In the genomic region with DNA sequence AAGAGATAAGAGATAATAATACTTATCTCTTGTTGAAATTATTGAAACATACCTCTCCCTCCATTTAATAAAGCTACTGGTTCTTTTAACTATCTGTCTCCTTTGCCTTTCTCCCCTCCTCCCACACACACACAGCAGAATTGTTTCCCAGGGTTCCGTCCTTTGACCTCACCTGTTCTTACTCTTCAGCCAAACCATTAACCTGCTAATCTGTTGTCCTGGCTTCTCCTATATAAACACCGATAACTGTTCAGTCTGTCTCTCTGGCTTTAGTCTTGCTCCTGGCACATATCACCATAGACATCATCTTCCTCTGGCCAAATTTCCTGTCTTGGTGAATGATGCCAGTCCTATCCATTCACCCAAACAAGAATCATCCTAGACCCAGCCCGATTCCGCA, we compare ENCODE assay signal across 3 cellular contexts.
A peak's percentile ranks its signal among the peaks of the same experiment; 100 is the strongest.
TF ChIP-seq lines count a peak whose summit lies in the region.

No MANE protein-coding gene starts in this region.

TF ChIP-seq in liver, 16 proteins besides CTCF, POLR2A, EP300 and RAD21:
- peak; percentile 73 to 85 for TF ChIP-seq HNF4A (conservative IDR thresholded peaks at IDR 0.05)
- TF ChIP-seq JUND (IDR thresholded peaks at IDR 0.05): peak in 1 of 2 donors; percentile 50
- TF ChIP-seq FOXA2 (IDR thresholded peaks at IDR 0.05): peak; percentile 78
- peak; percentile 53 for TF ChIP-seq SP1 (IDR thresholded peaks at IDR 0.05)
- TF ChIP-seq, protein P1, sequence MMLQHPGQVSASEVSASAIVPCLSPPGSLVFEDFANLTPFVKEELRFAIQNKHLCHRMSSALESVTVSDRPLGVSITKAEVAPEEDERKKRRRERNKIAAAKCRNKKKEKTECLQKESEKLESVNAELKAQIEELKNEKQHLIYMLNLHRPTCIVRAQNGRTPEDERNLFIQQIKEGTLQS (IDR thresholded peaks at IDR 0.05): no peak
- TF ChIP-seq, protein P2, sequence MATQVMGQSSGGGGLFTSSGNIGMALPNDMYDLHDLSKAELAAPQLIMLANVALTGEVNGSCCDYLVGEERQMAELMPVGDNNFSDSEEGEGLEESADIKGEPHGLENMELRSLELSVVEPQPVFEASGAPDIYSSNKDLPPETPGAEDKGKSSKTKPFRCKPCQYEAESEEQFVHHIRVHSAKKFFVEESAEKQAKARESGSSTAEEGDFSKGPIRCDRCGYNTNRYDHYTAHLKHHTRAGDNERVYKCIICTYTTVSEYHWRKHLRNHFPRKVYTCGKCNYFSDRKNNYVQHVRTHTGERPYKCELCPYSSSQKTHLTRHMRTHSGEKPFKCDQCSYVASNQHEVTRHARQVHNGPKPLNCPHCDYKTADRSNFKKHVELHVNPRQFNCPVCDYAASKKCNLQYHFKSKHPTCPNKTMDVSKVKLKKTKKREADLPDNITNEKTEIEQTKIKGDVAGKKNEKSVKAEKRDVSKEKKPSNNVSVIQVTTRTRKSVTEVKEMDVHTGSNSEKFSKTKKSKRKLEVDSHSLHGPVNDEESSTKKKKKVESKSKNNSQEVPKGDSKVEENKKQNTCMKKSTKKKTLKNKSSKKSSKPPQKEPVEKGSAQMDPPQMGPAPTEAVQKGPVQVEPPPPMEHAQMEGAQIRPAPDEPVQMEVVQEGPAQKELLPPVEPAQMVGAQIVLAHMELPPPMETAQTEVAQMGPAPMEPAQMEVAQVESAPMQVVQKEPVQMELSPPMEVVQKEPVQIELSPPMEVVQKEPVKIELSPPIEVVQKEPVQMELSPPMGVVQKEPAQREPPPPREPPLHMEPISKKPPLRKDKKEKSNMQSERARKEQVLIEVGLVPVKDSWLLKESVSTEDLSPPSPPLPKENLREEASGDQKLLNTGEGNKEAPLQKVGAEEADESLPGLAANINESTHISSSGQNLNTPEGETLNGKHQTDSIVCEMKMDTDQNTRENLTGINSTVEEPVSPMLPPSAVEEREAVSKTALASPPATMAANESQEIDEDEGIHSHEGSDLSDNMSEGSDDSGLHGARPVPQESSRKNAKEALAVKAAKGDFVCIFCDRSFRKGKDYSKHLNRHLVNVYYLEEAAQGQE (IDR thresholded peaks at IDR 0.05): peak; percentile 37
- TF ChIP-seq NR2F2 (IDR thresholded peaks at IDR 0.05): no peak
- no peak for TF ChIP-seq TAF1 (conservative IDR thresholded peaks at IDR 0.05)
- TF ChIP-seq RXRA (IDR thresholded peaks at IDR 0.05): peak; percentile 67 to 82
- TF ChIP-seq, protein P3, sequence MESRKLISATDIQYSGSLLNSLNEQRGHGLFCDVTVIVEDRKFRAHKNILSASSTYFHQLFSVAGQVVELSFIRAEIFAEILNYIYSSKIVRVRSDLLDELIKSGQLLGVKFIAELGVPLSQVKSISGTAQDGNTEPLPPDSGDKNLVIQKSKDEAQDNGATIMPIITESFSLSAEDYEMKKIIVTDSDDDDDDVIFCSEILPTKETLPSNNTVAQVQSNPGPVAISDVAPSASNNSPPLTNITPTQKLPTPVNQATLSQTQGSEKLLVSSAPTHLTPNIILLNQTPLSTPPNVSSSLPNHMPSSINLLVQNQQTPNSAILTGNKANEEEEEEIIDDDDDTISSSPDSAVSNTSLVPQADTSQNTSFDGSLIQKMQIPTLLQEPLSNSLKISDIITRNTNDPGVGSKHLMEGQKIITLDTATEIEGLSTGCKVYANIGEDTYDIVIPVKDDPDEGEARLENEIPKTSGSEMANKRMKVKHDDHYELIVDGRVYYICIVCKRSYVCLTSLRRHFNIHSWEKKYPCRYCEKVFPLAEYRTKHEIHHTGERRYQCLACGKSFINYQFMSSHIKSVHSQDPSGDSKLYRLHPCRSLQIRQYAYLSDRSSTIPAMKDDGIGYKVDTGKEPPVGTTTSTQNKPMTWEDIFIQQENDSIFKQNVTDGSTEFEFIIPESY (IDR thresholded peaks at IDR 0.05): no peak
- no peak for TF ChIP-seq EGR1 (IDR thresholded peaks at IDR 0.05; ENCODE audit: low read depth in 2 of 2)
- peak; percentile 75 for TF ChIP-seq FOXA1 (IDR thresholded peaks at IDR 0.05)
- TF ChIP-seq, protein P4, sequence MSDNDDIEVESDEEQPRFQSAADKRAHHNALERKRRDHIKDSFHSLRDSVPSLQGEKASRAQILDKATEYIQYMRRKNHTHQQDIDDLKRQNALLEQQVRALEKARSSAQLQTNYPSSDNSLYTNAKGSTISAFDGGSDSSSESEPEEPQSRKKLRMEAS (IDR thresholded peaks at IDR 0.05): peak; percentile 39
- peak; percentile 49 for TF ChIP-seq HNF4G (IDR thresholded peaks at IDR 0.05)
- TF ChIP-seq YY1 (IDR thresholded peaks at IDR 0.05): peak; percentile 50
- no peak for TF ChIP-seq GABPA (IDR thresholded peaks at IDR 0.05 in 1 of 2, conservative IDR thresholded peaks at IDR 0.05 in 1 of 2)

TF ChIP-seq in HepG2, 621 proteins besides CTCF, POLR2A, EP300 and RAD21:
- TF ChIP-seq, protein P5, sequence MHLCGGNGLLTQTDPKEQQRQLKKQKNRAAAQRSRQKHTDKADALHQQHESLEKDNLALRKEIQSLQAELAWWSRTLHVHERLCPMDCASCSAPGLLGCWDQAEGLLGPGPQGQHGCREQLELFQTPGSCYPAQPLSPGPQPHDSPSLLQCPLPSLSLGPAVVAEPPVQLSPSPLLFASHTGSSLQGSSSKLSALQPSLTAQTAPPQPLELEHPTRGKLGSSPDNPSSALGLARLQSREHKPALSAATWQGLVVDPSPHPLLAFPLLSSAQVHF (CRISPR knock-in tag; IDR thresholded peaks at IDR 0.05): no peak
- TF ChIP-seq, protein P6, sequence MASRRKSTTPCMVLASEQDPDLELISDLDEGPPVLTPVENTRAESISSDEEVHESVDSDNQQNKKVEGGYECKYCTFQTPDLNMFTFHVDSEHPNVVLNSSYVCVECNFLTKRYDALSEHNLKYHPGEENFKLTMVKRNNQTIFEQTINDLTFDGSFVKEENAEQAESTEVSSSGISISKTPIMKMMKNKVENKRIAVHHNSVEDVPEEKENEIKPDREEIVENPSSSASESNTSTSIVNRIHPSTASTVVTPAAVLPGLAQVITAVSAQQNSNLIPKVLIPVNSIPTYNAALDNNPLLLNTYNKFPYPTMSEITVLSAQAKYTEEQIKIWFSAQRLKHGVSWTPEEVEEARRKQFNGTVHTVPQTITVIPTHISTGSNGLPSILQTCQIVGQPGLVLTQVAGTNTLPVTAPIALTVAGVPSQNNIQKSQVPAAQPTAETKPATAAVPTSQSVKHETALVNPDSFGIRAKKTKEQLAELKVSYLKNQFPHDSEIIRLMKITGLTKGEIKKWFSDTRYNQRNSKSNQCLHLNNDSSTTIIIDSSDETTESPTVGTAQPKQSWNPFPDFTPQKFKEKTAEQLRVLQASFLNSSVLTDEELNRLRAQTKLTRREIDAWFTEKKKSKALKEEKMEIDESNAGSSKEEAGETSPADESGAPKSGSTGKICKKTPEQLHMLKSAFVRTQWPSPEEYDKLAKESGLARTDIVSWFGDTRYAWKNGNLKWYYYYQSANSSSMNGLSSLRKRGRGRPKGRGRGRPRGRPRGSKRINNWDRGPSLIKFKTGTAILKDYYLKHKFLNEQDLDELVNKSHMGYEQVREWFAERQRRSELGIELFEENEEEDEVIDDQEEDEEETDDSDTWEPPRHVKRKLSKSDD (CRISPR knock-in tag; IDR thresholded peaks at IDR 0.05; ENCODE audit: low read depth): no peak

TF ChIP-seq in GM23338, 12 proteins besides CTCF, POLR2A, EP300 and RAD21:
- TF ChIP-seq EZH2phosphoT487 (IDR thresholded peaks at IDR 0.05; ENCODE audit: unreplicated experiment) (no peak), ZNF331 (CRISPR knock-in tag; IDR thresholded peaks at IDR 0.05; ENCODE audit: low read depth) (no peak), STAT1 (IDR thresholded peaks at IDR 0.05; ENCODE audit: unreplicated experiment) (no peak), CREB1 (CRISPR knock-in tag; IDR thresholded peaks at IDR 0.05; ENCODE audit: low read depth) (no peak), POLR2AphosphoS5 (IDR thresholded peaks at IDR 0.05; ENCODE audit: low read depth) (no peak), EZH2 (IDR thresholded peaks at IDR 0.05; ENCODE audit: low read depth, unreplicated experiment) (no peak), ZNF114 (CRISPR knock-in tag; IDR thresholded peaks at IDR 0.05) (no peak), NANOG (IDR thresholded peaks at IDR 0.05; ENCODE audit: borderline replicate concordance) (no peak), JUNB (IDR thresholded peaks at IDR 0.05; ENCODE audit: unreplicated experiment) (no peak)
- TF ChIP-seq, protein P7, sequence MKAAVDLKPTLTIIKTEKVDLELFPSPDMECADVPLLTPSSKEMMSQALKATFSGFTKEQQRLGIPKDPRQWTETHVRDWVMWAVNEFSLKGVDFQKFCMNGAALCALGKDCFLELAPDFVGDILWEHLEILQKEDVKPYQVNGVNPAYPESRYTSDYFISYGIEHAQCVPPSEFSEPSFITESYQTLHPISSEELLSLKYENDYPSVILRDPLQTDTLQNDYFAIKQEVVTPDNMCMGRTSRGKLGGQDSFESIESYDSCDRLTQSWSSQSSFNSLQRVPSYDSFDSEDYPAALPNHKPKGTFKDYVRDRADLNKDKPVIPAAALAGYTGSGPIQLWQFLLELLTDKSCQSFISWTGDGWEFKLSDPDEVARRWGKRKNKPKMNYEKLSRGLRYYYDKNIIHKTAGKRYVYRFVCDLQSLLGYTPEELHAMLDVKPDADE (IDR thresholded peaks at IDR 0.05): no peak
- TF ChIP-seq, protein P8, sequence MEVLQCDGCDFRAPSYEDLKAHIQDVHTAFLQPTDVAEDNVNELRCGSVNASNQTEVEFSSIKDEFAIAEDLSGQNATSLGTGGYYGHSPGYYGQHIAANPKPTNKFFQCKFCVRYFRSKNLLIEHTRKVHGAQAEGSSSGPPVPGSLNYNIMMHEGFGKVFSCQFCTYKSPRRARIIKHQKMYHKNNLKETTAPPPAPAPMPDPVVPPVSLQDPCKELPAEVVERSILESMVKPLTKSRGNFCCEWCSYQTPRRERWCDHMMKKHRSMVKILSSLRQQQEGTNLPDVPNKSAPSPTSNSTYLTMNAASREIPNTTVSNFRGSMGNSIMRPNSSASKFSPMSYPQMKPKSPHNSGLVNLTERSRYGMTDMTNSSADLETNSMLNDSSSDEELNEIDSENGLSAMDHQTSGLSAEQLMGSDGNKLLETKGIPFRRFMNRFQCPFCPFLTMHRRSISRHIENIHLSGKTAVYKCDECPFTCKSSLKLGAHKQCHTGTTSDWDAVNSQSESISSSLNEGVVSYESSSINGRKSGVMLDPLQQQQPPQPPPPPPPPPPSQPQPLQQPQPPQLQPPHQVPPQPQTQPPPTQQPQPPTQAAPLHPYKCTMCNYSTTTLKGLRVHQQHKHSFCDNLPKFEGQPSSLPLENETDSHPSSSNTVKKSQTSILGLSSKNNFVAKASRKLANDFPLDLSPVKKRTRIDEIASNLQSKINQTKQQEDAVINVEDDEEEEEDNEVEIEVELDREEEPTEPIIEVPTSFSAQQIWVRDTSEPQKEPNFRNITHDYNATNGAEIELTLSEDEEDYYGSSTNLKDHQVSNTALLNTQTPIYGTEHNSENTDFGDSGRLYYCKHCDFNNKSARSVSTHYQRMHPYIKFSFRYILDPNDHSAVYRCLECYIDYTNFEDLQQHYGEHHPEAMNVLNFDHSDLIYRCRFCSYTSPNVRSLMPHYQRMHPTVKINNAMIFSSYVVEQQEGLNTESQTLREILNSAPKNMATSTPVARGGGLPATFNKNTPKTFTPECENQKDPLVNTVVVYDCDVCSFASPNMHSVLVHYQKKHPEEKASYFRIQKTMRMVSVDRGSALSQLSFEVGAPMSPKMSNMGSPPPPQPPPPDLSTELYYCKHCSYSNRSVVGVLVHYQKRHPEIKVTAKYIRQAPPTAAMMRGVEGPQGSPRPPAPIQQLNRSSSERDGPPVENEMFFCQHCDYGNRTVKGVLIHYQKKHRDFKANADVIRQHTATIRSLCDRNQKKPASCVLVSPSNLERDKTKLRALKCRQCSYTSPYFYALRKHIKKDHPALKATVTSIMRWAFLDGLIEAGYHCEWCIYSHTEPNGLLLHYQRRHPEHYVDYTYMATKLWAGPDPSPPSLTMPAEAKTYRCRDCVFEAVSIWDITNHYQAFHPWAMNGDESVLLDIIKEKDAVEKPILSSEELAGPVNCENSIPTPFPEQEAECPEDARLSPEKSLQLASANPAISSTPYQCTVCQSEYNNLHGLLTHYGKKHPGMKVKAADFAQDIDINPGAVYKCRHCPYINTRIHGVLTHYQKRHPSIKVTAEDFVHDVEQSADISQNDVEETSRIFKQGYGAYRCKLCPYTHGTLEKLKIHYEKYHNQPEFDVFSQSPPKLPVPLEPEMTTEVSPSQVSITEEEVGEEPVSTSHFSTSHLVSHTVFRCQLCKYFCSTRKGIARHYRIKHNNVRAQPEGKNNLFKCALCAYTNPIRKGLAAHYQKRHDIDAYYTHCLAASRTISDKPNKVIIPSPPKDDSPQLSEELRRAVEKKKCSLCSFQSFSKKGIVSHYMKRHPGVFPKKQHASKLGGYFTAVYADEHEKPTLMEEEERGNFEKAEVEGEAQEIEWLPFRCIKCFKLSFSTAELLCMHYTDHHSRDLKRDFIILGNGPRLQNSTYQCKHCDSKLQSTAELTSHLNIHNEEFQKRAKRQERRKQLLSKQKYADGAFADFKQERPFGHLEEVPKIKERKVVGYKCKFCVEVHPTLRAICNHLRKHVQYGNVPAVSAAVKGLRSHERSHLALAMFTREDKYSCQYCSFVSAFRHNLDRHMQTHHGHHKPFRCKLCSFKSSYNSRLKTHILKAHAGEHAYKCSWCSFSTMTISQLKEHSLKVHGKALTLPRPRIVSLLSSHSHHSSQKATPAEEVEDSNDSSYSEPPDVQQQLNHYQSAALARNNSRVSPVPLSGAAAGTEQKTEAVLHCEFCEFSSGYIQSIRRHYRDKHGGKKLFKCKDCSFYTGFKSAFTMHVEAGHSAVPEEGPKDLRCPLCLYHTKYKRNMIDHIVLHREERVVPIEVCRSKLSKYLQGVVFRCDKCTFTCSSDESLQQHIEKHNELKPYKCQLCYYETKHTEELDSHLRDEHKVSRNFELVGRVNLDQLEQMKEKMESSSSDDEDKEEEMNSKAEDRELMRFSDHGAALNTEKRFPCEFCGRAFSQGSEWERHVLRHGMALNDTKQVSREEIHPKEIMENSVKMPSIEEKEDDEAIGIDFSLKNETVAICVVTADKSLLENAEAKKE (CRISPR knock-in tag; IDR thresholded peaks at IDR 0.05): no peak
- TF ChIP-seq, protein P2 (IDR thresholded peaks at IDR 0.05; ENCODE audit: unreplicated experiment): no peak
TF ChIP-seq in GM23338: peak in this region for 0.
